ENCODE assay signal across 8 cellular contexts in the genomic region with DNA sequence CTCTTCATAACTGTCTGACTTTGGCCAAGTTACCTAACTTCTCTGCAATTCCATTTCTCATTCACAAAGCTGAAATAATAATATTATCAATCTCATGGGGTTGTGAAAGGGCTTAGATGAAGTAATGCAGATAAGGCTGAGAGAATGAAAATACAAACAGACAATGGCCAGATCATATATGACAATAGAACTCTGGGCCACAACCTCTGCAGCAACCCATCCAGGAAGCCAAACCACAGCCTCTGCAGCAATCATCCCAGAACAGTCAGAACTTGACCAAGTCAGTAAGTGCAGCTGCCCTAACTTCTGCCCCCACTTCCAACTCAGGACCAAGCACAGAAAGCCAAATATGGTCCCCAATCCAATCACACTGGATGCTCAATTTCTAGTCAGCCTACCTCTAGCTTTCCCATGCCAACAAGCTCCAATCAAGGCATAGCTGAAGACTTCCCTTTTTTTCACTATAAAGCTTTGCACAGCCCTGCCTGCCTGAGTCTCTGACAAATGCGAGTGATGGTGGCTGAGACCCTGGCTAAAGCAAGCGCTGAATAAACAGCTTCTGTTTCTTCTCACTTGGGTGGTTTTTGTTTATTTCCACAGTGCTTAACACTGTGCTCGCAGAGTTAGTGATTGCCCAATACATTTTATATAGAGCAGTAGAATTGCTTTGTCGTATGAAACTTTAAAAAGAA. TPM values are rescaled to one million over a fixed set of nuclear protein-coding genes. Genes with fewer than 3 reads are reported as not detected.
DNase-seq lines count a peak whose midpoint lies in the region; ATAC-seq and TF ChIP-seq lines count a peak whose summit lies in the region.

No MANE protein-coding gene starts in this region.

- H2AFZ ChIP-seq in MM.1S (ENCODE audit: low read length) (peak overlapping the region; percentile 4; the same call in 1 of the 2 replicates), mammary epithelial cell (ENCODE audit: low read depth, low read length) (no peak overlapping the region)

- H3K9me2 ChIP-seq in MM.1S (replicated peaks; ENCODE audit: insufficient read depth, low read length), result no peaks in the 10 kb centered on the region

- WGBS in mammary epithelial cell (ENCODE audit: low coverage, missing lambda C conversion rate), result 91% methylated on average over 4 of the region's 4 CpGs

- no peaks in the 10 kb centered on the region for H3K27me3 ChIP-seq in MM.1S (replicated peaks; ENCODE audit: insufficient read depth, low read length)
- H3K27me3 ChIP-seq in lower lobe of right lung (ENCODE audit: low read depth), result peaks cover 1% of the 10 kb centered on the region
- no peaks in the 10 kb centered on the region for H3K27me3 ChIP-seq in mammary epithelial cell (ENCODE audit: insufficient read depth, low read length)

- in situ Hi-C loops in mammary epithelial cell (cut with MboI; ENCODE audit: low sequenced_read_pairs in 2 of 2), result loop anchor here in 1 of 2 donors (10.0 kb wide), 1 partner anchor 185 kb away; no protein-coding TSS in a partner anchor

- H3K27ac ChIP-seq in MM.1S (ENCODE audit: low read length), result no peak overlapping the region; the same call in 1 of the 2 replicates
- H3K27ac ChIP-seq in lower lobe of right lung, result no peak overlapping the region
- H3K27ac ChIP-seq in mammary epithelial cell (ENCODE audit: insufficient read depth, low read depth, low read length), result no peak overlapping the region

- H4K20me1 ChIP-seq in MM.1S (ENCODE audit: insufficient read depth, low read length) (no peaks in the 10 kb centered on the region), mammary epithelial cell (ENCODE audit: insufficient read depth, low read length) (no peaks in the 10 kb centered on the region)

- H3K4me1 ChIP-seq in MM.1S (ENCODE audit: low read length) (peaks cover 28% of the 10 kb centered on the region), lower lobe of right lung (peaks cover 16% of the 10 kb centered on the region), mammary epithelial cell (ENCODE audit: insufficient read depth, low read length) (no peaks in the 10 kb centered on the region)

- H3F3A ChIP-seq in MM.1S (ENCODE audit: insufficient read depth, low read length), result peaks cover 17% of the 10 kb centered on the region

- no TSS peak for BruUV-seq in mammary epithelial cell (replicated peaks; lab: Mats Ljungman, UMichigan)

- DNase-seq in MM.1S, result peak; percentile 82
- no peak for DNase-seq in lower lobe of right lung
- DNase-seq in NCI-H2081 (lab: John Stamatoyannopoulos, UW), result no peak
- DNase-seq in mammary epithelial cell, result no peak
- DNase-seq in amygdala (lab: John Stamatoyannopoulos, UW), result no peak
- no peak for DNase-seq in anterior cingulate cortex (lab: John Stamatoyannopoulos, UW)

- CTCF ChIA-PET in mammary epithelial cell (lab: Charles Lee; ENCODE audit: low non-redundant PET), result no interaction called here

- H3K4me2 ChIP-seq in MM.1S (ENCODE audit: low read depth, low read length) (no peak overlapping the region; the same call in 1 of the 2 replicates), mammary epithelial cell (ENCODE audit: insufficient read depth, low read depth, low read length) (no peak overlapping the region)

- H3K36me3 ChIP-seq in MM.1S (replicated peaks; ENCODE audit: insufficient read depth, low read length) (no peaks in the 10 kb centered on the region), lower lobe of right lung (no peaks in the 10 kb centered on the region), mammary epithelial cell (ENCODE audit: insufficient read depth, low read length) (no peaks in the 10 kb centered on the region)

- no peaks in the 10 kb centered on the region for H3K9me3 ChIP-seq in MM.1S (replicated peaks; ENCODE audit: insufficient read depth, low read length)
- H3K9me3 ChIP-seq in lower lobe of right lung, result no peaks in the 10 kb centered on the region
- no peaks in the 10 kb centered on the region for H3K9me3 ChIP-seq in mammary epithelial cell (replicated peaks; ENCODE audit: insufficient read depth, low read length)

- TF ChIP-seq CTCF in MM.1S (IDR thresholded peaks at IDR 0.05; ENCODE audit: low read length) (no peak), lower lobe of right lung (IDR thresholded peaks at IDR 0.05) (no peak), mammary epithelial cell (conservative IDR thresholded peaks at IDR 0.05 in 1 of 2, IDR thresholded peaks at IDR 0.05 in 1 of 2; ENCODE audit: extremely low read depth in 1 of 2, insufficient read depth in 1 of 2, low read depth in 1 of 2, low read length in 2 of 2) (no peak)

- H3K9ac ChIP-seq in MM.1S (ENCODE audit: low read length) (no peak overlapping the region), mammary epithelial cell (ENCODE audit: insufficient read depth, low read length) (no peak overlapping the region)

- H3K79me2 ChIP-seq in MM.1S (ENCODE audit: low read length), result no peaks in the 10 kb centered on the region
- no peaks in the 10 kb centered on the region for H3K79me2 ChIP-seq in mammary epithelial cell (ENCODE audit: insufficient read depth, low read length)

- dilution Hi-C loops in mammary epithelial cell (cut with HindIII; ENCODE audit: low sequenced_read_pairs), result loop anchor here (10.0 kb wide), 1 partner anchor 155 kb away; the partner anchor contains the start of gene IRF5

- no peak overlapping the region for H3K4me3 ChIP-seq in MM.1S (ENCODE audit: low read length)
- H3K4me3 ChIP-seq in lower lobe of right lung, result no peak overlapping the region
- no peak overlapping the region for H3K4me3 ChIP-seq in mammary epithelial cell (replicated peaks in 1 of 3; ENCODE audit: insufficient read depth in 1 of 3, low read depth in 2 of 3, low read length in 3 of 3)

- intact Hi-C loops in lower lobe of right lung (cut with DNase I), result no loop called here
- intact Hi-C loops in mammary epithelial cell (cut with micrococcal nuclease), result loop anchor here (5.0 kb wide), 1 partner anchor 82 kb away; no protein-coding TSS in a partner anchor

- ATAC-seq in GM18870 (IDR thresholded peaks at IDR 0.05; ENCODE audit: unreplicated experiment), result peak; percentile 71
- peak; percentile 51 for ATAC-seq in HG02588 (IDR thresholded peaks at IDR 0.05; ENCODE audit: unreplicated experiment)
- peak; percentile 22 to 30 for ATAC-seq in lower lobe of right lung

RNA-seq across cellular contexts. Expression of gene TNPO3, which starts 34.8 kb away (rescaled TPM):
- total RNA-seq in lower lobe of right lung (37.0 TPM), mammary epithelial cell (10 to 100 TPM; 40.4 to 56.8 TPM)
- 32.9 TPM for polyA plus RNA-seq in mammary epithelial cell
- 79.5 TPM for polyA minus RNA-seq in mammary epithelial cell

RNA-seq across cellular contexts. Expression of gene TSPAN33, which starts 54.8 kb away (rescaled TPM):
- total RNA-seq in lower lobe of right lung, result 9.5 TPM
- total RNA-seq in mammary epithelial cell, result 1 to 10 TPM; 1.7 to 1.8 TPM
- polyA plus RNA-seq in mammary epithelial cell, result 4.8 TPM
- 7.2 TPM for polyA minus RNA-seq in mammary epithelial cell
